Comparison of ENCODE assay signal across 22 cellular contexts in genomic region chr7:14218338-14218737, GRCh38.
DNase-seq lines count a peak whose midpoint lies in the region; ATAC-seq and TF ChIP-seq lines count a peak whose summit lies in the region.
"Had no signal": no experiment of that assay in that cellular context is flagged by ENCODE, and none has a peak within 500 bp of the region (broad histone marks: within the 10 kb centered on the region; RNA-seq: fewer than 3 reads in every experiment).

No MANE protein-coding gene starts in this region.

- no peak for ATAC-seq in left cardiac atrium
- ATAC-seq: GM12878, HCT116, K562, Panc1 had no signal

- no peaks in the 10 kb centered on the region for H3F3A ChIP-seq in SK-N-SH (replicated peaks; ENCODE audit: insufficient read depth)

- DNase-seq in right atrium auricular region (ENCODE audit: low spot score) (no peak), left cardiac atrium (no peak), SK-N-SH (no peak), astrocyte of the spinal cord (ENCODE audit: low read depth, low spot score) (peak; percentile 67), HEK293T (ENCODE audit: extremely low spot score) (no peak), Ammon's horn (ENCODE audit: low spot score) (no peak)
- no peak for DNase-seq in activated CD4-positive, CD25-positive, alpha-beta regulatory T cell treated with anti-CD3 and anti-CD28 coated beads, Interleukin-2, amount 50 U/mL, for 72 hours
- DNase-seq: Caco-2; CD4-positive, CD25-positive, alpha-beta regulatory T cell; DND-41; MG63; NCI-H1417; NCI-H187 treated with DMSO at 0.1 percent for 48 hours; NCI-H2107; NCI-H2227 treated with DMSO at 0.1 percent for 48 hours; NCI-H510A; NK-92 treated with Interleukin-12 subunit alpha and Interleukin-12 subunit beta, amount 100 ng/mL, for 24 hours had no signal

- H3K4me3 ChIP-seq in right atrium auricular region (no peak overlapping the region), SK-N-SH (ENCODE audit: low read depth in 2 of 2, low read length in 1 of 2) (no peak overlapping the region), astrocyte of the spinal cord (ENCODE audit: low read depth, low read length) (no peak overlapping the region)
- H3K4me3 ChIP-seq: GM12878, K562, MG63, SJSA1 had no signal

- H3K79me2 ChIP-seq in SK-N-SH (ENCODE audit: insufficient read depth) = no peaks in the 10 kb centered on the region

- TF ChIP-seq EP300 in SK-N-SH (IDR thresholded peaks at IDR 0.05; ENCODE audit: borderline replicate concordance in 1 of 2, low read depth in 1 of 2, low read length in 1 of 2) = no peak

- TF ChIP-seq RAD21 in SK-N-SH (IDR thresholded peaks at IDR 0.05; ENCODE audit: low read length) = no peak

- no peaks in the 10 kb centered on the region for H3K9me3 ChIP-seq in right atrium auricular region
- H3K9me3 ChIP-seq in SK-N-SH = no peaks in the 10 kb centered on the region
- H3K9me3 ChIP-seq: Caco-2, MG63, SJSA1 had no signal

- in situ Hi-C loops in astrocyte of the spinal cord (cut with HindIII; ENCODE audit: low sequenced_read_pairs) = no loop called here

- CTCF ChIA-PET in SK-N-SH (lab: Yijun Ruan, JAX) (interaction anchor here (0.8 kb wide), 1 partner anchor 9 kb away, joined by 4 read pairs; no protein-coding TSS in a partner anchor), HEK293T (lab: Yijun Ruan, JAX) (no interaction called here)

- H3K4me1 ChIP-seq in right atrium auricular region (no peaks in the 10 kb centered on the region), SK-N-SH (ENCODE audit: control insufficient read depth in 1 of 2, insufficient read depth in 2 of 2, low read depth in 1 of 2, low read length in 1 of 2) (no peaks in the 10 kb centered on the region)
- H3K4me1 ChIP-seq: SJSA1 had no signal

- no peak overlapping the region for H3K9ac ChIP-seq in SK-N-SH

- no peak overlapping the region for H2AFZ ChIP-seq in SK-N-SH (ENCODE audit: low read depth)

- H4K20me1 ChIP-seq in SK-N-SH (ENCODE audit: insufficient read depth) = no peaks in the 10 kb centered on the region

- no peaks in the 10 kb centered on the region for H3K9me2 ChIP-seq in SK-N-SH

- H3K27me3 ChIP-seq in right atrium auricular region (no peaks in the 10 kb centered on the region), SK-N-SH (ENCODE audit: insufficient read depth) (no peaks in the 10 kb centered on the region)
- H3K27me3 ChIP-seq: MG63, SJSA1 had no signal

- H3K36me3 ChIP-seq in right atrium auricular region (no peaks in the 10 kb centered on the region), SK-N-SH (replicated peaks in 1 of 2; ENCODE audit: control insufficient read depth in 1 of 2, insufficient read depth in 2 of 2, low read length in 1 of 2) (no peaks in the 10 kb centered on the region)
- H3K36me3 ChIP-seq: MG63, SJSA1 had no signal

- H3K4me2 ChIP-seq in SK-N-SH = no peak overlapping the region

- 92% methylated on average over 1 of the region's 1 CpG for WGBS in SK-N-SH (ENCODE audit: low lambda C conversion rate)

- TF ChIP-seq CTCF in right atrium auricular region (IDR thresholded peaks at IDR 0.05) = no peak
- no peak for TF ChIP-seq CTCF in SK-N-SH (IDR thresholded peaks at IDR 0.05)
- no peak for TF ChIP-seq CTCF in astrocyte of the spinal cord (IDR thresholded peaks at IDR 0.05; ENCODE audit: low read depth, low read length)

- POLR2A ChIA-PET in SK-N-SH (lab: Yijun Ruan, JAX) (no interaction called here), HEK293T (lab: Yijun Ruan, JAX) (no interaction called here)

- intact Hi-C loops in left cardiac atrium (cut with DNase I) = no loop called here

- peak overlapping the region; percentile 20 to 72 for H3K27ac ChIP-seq in right atrium auricular region
- no peak overlapping the region for H3K27ac ChIP-seq in SK-N-SH (ENCODE audit: low read depth in 2 of 2, low read length in 1 of 2)
- H3K27ac ChIP-seq: SJSA1 had no signal

TF ChIP-seq in SK-N-SH, 30 proteins besides CTCF, POLR2A, EP300 and RAD21:
- TF ChIP-seq FOSL2 (IDR thresholded peaks at IDR 0.05; ENCODE audit: borderline replicate concordance, low read depth) (no peak), TCF12 (IDR thresholded peaks at IDR 0.05) (peak; percentile 9; the same call in 1 of the 2 replicates)

TF ChIP-seq in HEK293T, 16 proteins besides CTCF, POLR2A, EP300 and RAD21:
- TF ChIP-seq SP1 (IDR thresholded peaks at IDR 0.05) (no peak), L3MBTL2 (conservative IDR thresholded peaks at IDR 0.05) (no peak), SUZ12 (IDR thresholded peaks at IDR 0.05) (no peak), HDGF (IDR thresholded peaks at IDR 0.05; ENCODE audit: borderline replicate concordance) (no peak), ARNT (IDR thresholded peaks at IDR 0.05) (no peak), ELF4 (IDR thresholded peaks at IDR 0.05) (no peak), FOXM1 (IDR thresholded peaks at IDR 0.05; ENCODE audit: borderline replicate concordance) (no peak), NFRKB (IDR thresholded peaks at IDR 0.05) (no peak), BHLHE40 (IDR thresholded peaks at IDR 0.05; ENCODE audit: borderline replicate concordance) (no peak), CTBP1 (IDR thresholded peaks at IDR 0.05; ENCODE audit: borderline replicate concordance) (no peak), ZNF384 (IDR thresholded peaks at IDR 0.05) (no peak), FOXK2 (IDR thresholded peaks at IDR 0.05) (no peak), PKNOX1 (IDR thresholded peaks at IDR 0.05) (no peak), FOXA1 (IDR thresholded peaks at IDR 0.05) (no peak), LEF1 (IDR thresholded peaks at IDR 0.05; ENCODE audit: borderline replicate concordance) (no peak), TARDBP (IDR thresholded peaks at IDR 0.05) (no peak)
TF ChIP-seq in HEK293T: peak in this region for 0.

Comparison
In these comparisons a context has a peak if more than half of its experiments do, and no peak if none do; other contexts are left out.
1. H3K27ac ChIP-seq: peak in right atrium auricular region (2 of 2); none in SK-N-SH (0 of 2).